Comparison of ENCODE assay signal across 11 cellular contexts in genomic region chrX:136725446-136726104, GRCh38. TPM values are rescaled to one million over a fixed set of nuclear protein-coding genes. Genes with fewer than 3 reads are reported as not detected.
A peak's percentile ranks its signal among the peaks of the same experiment; 100 is the strongest.
DNase-seq lines count a peak whose midpoint lies in the region; ATAC-seq and TF ChIP-seq lines count a peak whose summit lies in the region.
"Had no signal": no experiment of that assay in that cellular context is flagged by ENCODE, and none has a peak within 500 bp of the region (broad histone marks: within the 10 kb centered on the region; RNA-seq: fewer than 3 reads in every experiment).

No MANE protein-coding gene starts in this region.

- H3K4me3 Mint-ChIP-seq in activated T-cell treated with anti-CD3 and anti-CD28 coated beads, Interleukin-2, amount 50 U/mL, for 72 hours: no peak overlapping the region
- H3K4me3 Mint-ChIP-seq: activated naive CD8-positive, alpha-beta T cell treated with anti-CD3 and anti-CD28 coated beads, Interleukin-2, amount 10 ng/mL, durations not matched to agents 7 days and 5 days had no signal

- H3K36me3 Mint-ChIP-seq in activated T-cell treated with anti-CD3 and anti-CD28 coated beads, Interleukin-2, amount 50 U/mL, for 72 hours (ENCODE audit: insufficient read depth in 2 of 2): peaks cover 6 to 19% of the 10 kb centered on the region in 2 donors

- TF ChIP-seq CTCF in uterus (IDR thresholded peaks at IDR 0.05) (no peak), A673 (conservative IDR thresholded peaks at IDR 0.05; ENCODE audit: low read depth, low read length) (no peak)

- H3K36me3 ChIP-seq in uterus (no peaks in the 10 kb centered on the region), A673 (ENCODE audit: insufficient read depth, low read length, poor library complexity, severe bottlenecking) (no peaks in the 10 kb centered on the region)

- CTCF ChIA-PET in A673 (lab: Charles Lee): no interaction called here

- H3K27me3 ChIP-seq in uterus: no peaks in the 10 kb centered on the region
- H3K27me3 ChIP-seq in A673 (replicated peaks; ENCODE audit: insufficient read depth, low read depth, low read length, poor library complexity): no peaks in the 10 kb centered on the region

- no peaks in the 10 kb centered on the region for H3K9me3 ChIP-seq in uterus
- no peaks in the 10 kb centered on the region for H3K9me3 ChIP-seq in A673 (ENCODE audit: low read depth, low read length, poor library complexity, severe bottlenecking)

- no peak for TF ChIP-seq POLR2A in uterus (IDR thresholded peaks at IDR 0.05)

- H3K27me3 Mint-ChIP-seq in activated T-cell treated with anti-CD3 and anti-CD28 coated beads, Interleukin-2, amount 50 U/mL, for 72 hours (ENCODE audit: low read depth): no peaks in the 10 kb centered on the region
- H3K27me3 Mint-ChIP-seq: activated naive CD8-positive, alpha-beta T cell treated with anti-CD3 and anti-CD28 coated beads, Interleukin-2, amount 10 ng/mL, durations not matched to agents 7 days and 5 days had no signal

- no peaks in the 10 kb centered on the region for H3K4me1 ChIP-seq in uterus
- no peaks in the 10 kb centered on the region for H3K4me1 ChIP-seq in A673 (ENCODE audit: insufficient read depth, low read length, poor library complexity, severe bottlenecking)

- H3K4me3 ChIP-seq in uterus (no peak overlapping the region), A673 (ENCODE audit: low read depth, low read length, poor library complexity, severe bottlenecking) (no peak overlapping the region)

- no TSS peak for BruUV-seq in A673 (replicated peaks; lab: Mats Ljungman, UMichigan)

- DNase-seq in activated T-cell treated with anti-CD3 and anti-CD28 coated beads, Interleukin-2, amount 50 U/mL, for 72 hours: no peak
- no peak for DNase-seq in activated T-cell treated with anti-CD3 and anti-CD28 coated beads for 4 hours
- DNase-seq in astrocyte of the hippocampus (ENCODE audit: low read depth, low spot score): peak; percentile 65
- DNase-seq in left ventricle myocardium superior: no peak
- peak; percentile 23 to 47 for DNase-seq in uterus
- DNase-seq in A673 (ENCODE audit: low spot score): no peak
- no peak for DNase-seq in HK-2 (ENCODE audit: unreplicated experiment)
- no peak for DNase-seq in ureter (ENCODE audit: low spot score)
- DNase-seq: activated naive CD8-positive, alpha-beta T cell treated with anti-CD3 and anti-CD28 coated beads, Interleukin-2, amount 10 ng/mL, durations not matched to agents 7 days and 5 days; AML-193; NCI-H510A treated with DMSO at 0.1 percent for 48 hours had no signal

- peak overlapping the region in 1 of 2 donors; percentile 29 for H3K27ac ChIP-seq in uterus
- H3K27ac ChIP-seq in A673 (ENCODE audit: low read depth, low read length, poor library complexity, severe bottlenecking): no peak overlapping the region

- H3K9me3 Mint-ChIP-seq in activated T-cell treated with anti-CD3 and anti-CD28 coated beads, Interleukin-2, amount 50 U/mL, for 72 hours: peaks cover 0 to 2% of the 10 kb centered on the region in 2 donors

- H3K4me1 Mint-ChIP-seq in activated T-cell treated with anti-CD3 and anti-CD28 coated beads, Interleukin-2, amount 50 U/mL, for 72 hours (ENCODE audit: low read depth): peaks cover 22% of the 10 kb centered on the region

- ATAC-seq in activated T-cell treated with anti-CD3 and anti-CD28 coated beads, Interleukin-2, amount 50 U/mL, for 72 hours (replicated peaks in 1 of 2): no peak
- peak; percentile 91 for ATAC-seq in left ventricle myocardium superior

- peak overlapping the region; percentile 42 for H3K27ac Mint-ChIP-seq in activated T-cell treated with anti-CD3 and anti-CD28 coated beads, Interleukin-2, amount 50 U/mL, for 72 hours
- H3K27ac Mint-ChIP-seq: activated naive CD8-positive, alpha-beta T cell treated with anti-CD3 and anti-CD28 coated beads, Interleukin-2, amount 10 ng/mL, durations not matched to agents 7 days and 5 days had no signal

- intact Hi-C loops in left ventricle myocardium superior (cut with micrococcal nuclease): no loop called here
- intact Hi-C loops in uterus (cut with DNase I; ENCODE audit: low total_unique reads): no loop called here
- intact Hi-C loops in A673 (cut with micrococcal nuclease; ENCODE audit: unreplicated experiment): no loop called here

- POLR2A ChIA-PET in A673 (lab: Charles Lee; ENCODE audit: low non-redundant PET): no interaction called here

RNA-seq across cellular contexts. Expression of gene ARHGEF6, which starts 55.2 kb away (rescaled TPM):
- 10 to 100 TPM; 85.6 to 91.1 TPM for total RNA-seq in activated T-cell treated with anti-CD3 and anti-CD28 coated beads, Interleukin-2, amount 50 U/mL, for 72 hours
- total RNA-seq in left ventricle myocardium superior (44.2 TPM), uterus (10 to 100 TPM; 19.7 to 26.9 (median 24.7) TPM), A673 (2021) (11.4 and 16.3 TPM in 2 replicates), ureter (13.3 TPM)

Comparison
In these comparisons a context has a peak if more than half of its experiments do, and no peak if none do; other contexts are left out.
1. DNase-seq: peak in astrocyte of the hippocampus (single experiment) and uterus (2 of 2); none in activated T-cell treated with anti-CD3 and anti-CD28 coated beads, Interleukin-2, amount 50 U/mL, for 72 hours (0 of 2), activated T-cell treated with anti-CD3 and anti-CD28 coated beads for 4 hours (single experiment), left ventricle myocardium superior (single experiment), A673 (single experiment), HK-2 (single experiment) and ureter (single experiment).